1 cellular context compared by ENCODE assay signal in genomic region chr5:142235050-142235797, GRCh38.
A peak's percentile ranks its signal among the peaks of the same experiment; 100 is the strongest.
TF ChIP-seq lines count a peak whose summit lies in the region.

No MANE protein-coding gene starts in this region.

TF ChIP-seq in H1, 55 proteins besides CTCF, POLR2A, EP300 and RAD21 (continued from another document):
- no peak for TF ChIP-seq ATF2 (IDR thresholded peaks at IDR 0.05; ENCODE audit: low read length)
- peak; percentile 95 for TF ChIP-seq CTBP2 (IDR thresholded peaks at IDR 0.05; ENCODE audit: borderline replicate concordance, insufficient read depth, insufficient read length, low read length)
- TF ChIP-seq TAF7 (optimal IDR thresholded peaks at IDR 0.05; ENCODE audit: borderline replicate concordance, low read depth, low read length), result no peak
- peak; percentile 19 for TF ChIP-seq NANOG (IDR thresholded peaks at IDR 0.05; ENCODE audit: insufficient read depth, low read depth, low read length, poor library complexity, severe bottlenecking)
- TF ChIP-seq SIX5 (IDR thresholded peaks at IDR 0.05; ENCODE audit: low read depth, low read length), result no peak
- peak; percentile 68; the same call in 1 of the 2 replicates for TF ChIP-seq YY1 (IDR thresholded peaks at IDR 0.05; ENCODE audit: low read depth, low read length)
- no peak for TF ChIP-seq RNF2 (IDR thresholded peaks at IDR 0.05; ENCODE audit: borderline replicate concordance, low read depth, low read length, missing control alignments, poor library complexity, severe bottlenecking)
- no peak for TF ChIP-seq BCL11A (IDR thresholded peaks at IDR 0.05; ENCODE audit: low read depth in 2 of 2, low read length in 2 of 2)
- TF ChIP-seq TCF12 (IDR thresholded peaks at IDR 0.05; ENCODE audit: low read depth, low read length), result peak; percentile 92
- TF ChIP-seq MAFK (IDR thresholded peaks at IDR 0.05; ENCODE audit: low read depth, low read length), result no peak
- no peak for TF ChIP-seq KDM1A (IDR thresholded peaks at IDR 0.05; ENCODE audit: borderline replicate concordance, low read length)
- TF ChIP-seq BRCA1 (IDR thresholded peaks at IDR 0.05; ENCODE audit: low read depth, low read length), result no peak
- TF ChIP-seq EGR1 (IDR thresholded peaks at IDR 0.05; ENCODE audit: borderline replicate concordance, low read depth, low read length), result peak; percentile 29
- peak in 1 of 2 experiments; percentile 68; a peak in 1 of 4 replicates for TF ChIP-seq SIN3A (conservative IDR thresholded peaks at IDR 0.05 in 1 of 2, IDR thresholded peaks at IDR 0.05 in 1 of 2; ENCODE audit: low read depth in 1 of 2, low read length in 2 of 2)
- 0 out of 2 replicates have a peak, but pooled peaks have one; percentile 47 for TF ChIP-seq RBBP5 (IDR thresholded peaks at IDR 0.05; ENCODE audit: borderline replicate concordance, low read depth, low read length)
- TF ChIP-seq ASH2L (IDR thresholded peaks at IDR 0.05; ENCODE audit: low read length), result no peak
- TF ChIP-seq KDM5A (IDR thresholded peaks at IDR 0.05; ENCODE audit: low read length), result no peak
- no peak for TF ChIP-seq SP4 (IDR thresholded peaks at IDR 0.05; ENCODE audit: low read length)
- no peak for TF ChIP-seq FOSL1 (IDR thresholded peaks at IDR 0.05; ENCODE audit: insufficient read depth, low read depth, low read length)
- TF ChIP-seq NRF1 (IDR thresholded peaks at IDR 0.05; ENCODE audit: low read depth, low read length), result no peak
- no peak for TF ChIP-seq RXRA (IDR thresholded peaks at IDR 0.05; ENCODE audit: insufficient read depth, low read depth, low read length)
- peak; percentile 71; the same call in 1 of the 2 replicates for TF ChIP-seq SP1 (IDR thresholded peaks at IDR 0.05; ENCODE audit: low read depth, low read length)
- no peak for TF ChIP-seq JUND (IDR thresholded peaks at IDR 0.05; ENCODE audit: low read length)
- no peak for TF ChIP-seq EZH2 (IDR thresholded peaks at IDR 0.05; ENCODE audit: low read depth, low read length, severe bottlenecking)
- peak; percentile 87 for TF ChIP-seq TEAD4 (IDR thresholded peaks at IDR 0.05; ENCODE audit: low read depth, low read length)
- TF ChIP-seq USF2 (IDR thresholded peaks at IDR 0.05; ENCODE audit: low read length), result no peak
- TF ChIP-seq CBX5 (IDR thresholded peaks at IDR 0.05; ENCODE audit: low read depth, low read length), result no peak
- no peak for TF ChIP-seq CHD2 (IDR thresholded peaks at IDR 0.05; ENCODE audit: low read length)
- TF ChIP-seq POU5F1 (IDR thresholded peaks at IDR 0.05; ENCODE audit: low read depth, low read length), result no peak
